8 cellular contexts compared by ENCODE assay signal in genomic region chr17:5419959-5420653, GRCh38. TPM values are rescaled to one million over a fixed set of nuclear protein-coding genes. Genes with fewer than 3 reads are reported as not detected.
DNase-seq lines count a peak whose midpoint lies in the region; ATAC-seq and TF ChIP-seq lines count a peak whose summit lies in the region.

Gene RPAIN (plus strand): TSS chr17:5420182. CDS start chr17:5420211, 29 bp downstream.

- peak within 1 kb of the TSS; percentile 79 for H3K4me2 ChIP-seq in skeletal muscle satellite cell (ENCODE audit: low read length)

- H3K27me3 ChIP-seq in skeletal muscle satellite cell (ENCODE audit: control insufficient read depth, insufficient read depth, low read length) = no peaks in the 10 kb centered on the region

- peak; percentile 88 to 94 for DNase-seq in NCI-H1930 (lab: John Stamatoyannopoulos, UW)
- peak; percentile 80 for DNase-seq in T-helper 22 cell (ENCODE audit: low read depth)
- no peak for DNase-seq in astrocyte of the spinal cord (ENCODE audit: low read depth, low spot score)
- DNase-seq in pons (ENCODE audit: low spot score) = no peak

- H3K4me3 ChIP-seq in astrocyte of the spinal cord (ENCODE audit: low read depth, low read length) (peak within 1 kb of the TSS; percentile 89), iPS-11a (ENCODE audit: low read depth, low read length) (peak within 1 kb of the TSS; percentile 80), skeletal muscle satellite cell (ENCODE audit: low read length) (peak within 1 kb of the TSS; percentile 89)

- H3K4me1 ChIP-seq in skeletal muscle satellite cell (ENCODE audit: control insufficient read depth, insufficient read depth, low read length) = peaks cover 25% of the 10 kb centered on the region

- peak within 1 kb of the TSS; percentile 89 for H3K9ac ChIP-seq in skeletal muscle satellite cell (ENCODE audit: low read depth, low read length)

- in situ Hi-C loops in astrocyte of the spinal cord (cut with HindIII; ENCODE audit: low sequenced_read_pairs) = no loop called here

- ATAC-seq in GM18508 (IDR thresholded peaks at IDR 0.05; ENCODE audit: insufficient read depth, unreplicated experiment) = peak; percentile 36
- ATAC-seq in HG02884 (IDR thresholded peaks at IDR 0.05; ENCODE audit: unreplicated experiment) = peak; percentile 65

- H3K36me3 ChIP-seq in skeletal muscle satellite cell (ENCODE audit: insufficient read depth, low read length) = peaks cover 21% of the 10 kb centered on the region

- H3K9me3 ChIP-seq in skeletal muscle satellite cell (replicated peaks; ENCODE audit: low read length) = no peaks in the 10 kb centered on the region

- TF ChIP-seq CTCF in astrocyte of the spinal cord (IDR thresholded peaks at IDR 0.05; ENCODE audit: low read depth, low read length) = no peak

RNA-seq across cellular contexts. Expression of gene RPAIN, which starts in this region (rescaled TPM):
- total RNA-seq in skeletal muscle satellite cell (2012; rRNA removed) = 20.0 and 21.4 TPM in 2 replicates

Comparison
In these comparisons a context has a peak if more than half of its experiments do, and no peak if none do; other contexts are left out.
1. DNase-seq: peak in NCI-H1930 (2 of 2) and T-helper 22 cell (single experiment); none in astrocyte of the spinal cord (single experiment) and pons (single experiment).
2. Peak in every context shown above with its lines, with median percentiles within 50 percentile points of each other: H3K4me3 ChIP-seq.